ENCODE assay signal across 13 cellular contexts in genomic region chr10:89555688-89556445, GRCh38. TPM values are rescaled to one million over a fixed set of nuclear protein-coding genes. Genes with fewer than 3 reads are reported as not detected.
A peak's percentile ranks its signal among the peaks of the same experiment; 100 is the strongest.
DNase-seq lines count a peak whose midpoint lies in the region; ATAC-seq and TF ChIP-seq lines count a peak whose summit lies in the region.
"Had no signal": no experiment of that assay in that cellular context is flagged by ENCODE, and none has a peak within 500 bp of the region (broad histone marks: within the 10 kb centered on the region; RNA-seq: fewer than 3 reads in every experiment).

No MANE protein-coding gene starts in this region.

- H3K9me3 ChIP-seq in PC-3 (ENCODE audit: low read length) (no peaks in the 10 kb centered on the region), fibroblast of lung (ENCODE audit: control insufficient read depth, insufficient read depth, low read depth, low read length) (no peaks in the 10 kb centered on the region)

- H4K20me1 ChIP-seq in PC-3 (ENCODE audit: low read length) = no peaks in the 10 kb centered on the region
- H4K20me1 ChIP-seq in fibroblast of lung (ENCODE audit: control insufficient read depth, extremely low read depth, insufficient read depth, low read length) = no peaks in the 10 kb centered on the region

- H2AFZ ChIP-seq in PC-3 (ENCODE audit: low read length) (no peak overlapping the region), fibroblast of lung (ENCODE audit: low read length) (no peak overlapping the region)

- no peaks in the 10 kb centered on the region for H3K36me3 ChIP-seq in PC-3 (ENCODE audit: low read depth, low read length)
- H3K36me3 ChIP-seq in fibroblast of lung (ENCODE audit: control insufficient read depth, insufficient read depth, low read length) = no peaks in the 10 kb centered on the region

- H3K4me2 ChIP-seq in PC-3 (ENCODE audit: low read length) (no peak overlapping the region), fibroblast of lung (ENCODE audit: extremely low read depth, insufficient read depth, low read length) (no peak overlapping the region)

- peaks cover 35% of the 10 kb centered on the region for H3K4me1 ChIP-seq in PC-3 (ENCODE audit: insufficient read depth, low read length)
- peaks cover 10% of the 10 kb centered on the region for H3K4me1 ChIP-seq in fibroblast of lung (ENCODE audit: control insufficient read depth, extremely low read depth, insufficient read depth, low read length)

- H3K27me3 ChIP-seq in PC-3 (ENCODE audit: low read length) (no peaks in the 10 kb centered on the region), fibroblast of lung (ENCODE audit: control insufficient read depth, insufficient read depth, low read length) (no peaks in the 10 kb centered on the region)

- no peak for ATAC-seq in PC-3
- ATAC-seq: activated CD8-positive, alpha-beta T cell treated with anti-CD3 and anti-CD28 coated beads, Interleukin-2, amount 10 ng/mL, durations not matched to agents 7 days and 5 days; natural killer cell treated with Interleukin-12 subunit alpha and Interleukin-12 subunit beta and Interleukin-15 and Interleukin-18, amount 100 ng/mL, for 72 hours had no signal

- H3F3A ChIP-seq in PC-3 (ENCODE audit: low read length, unreplicated experiment) = no peaks in the 10 kb centered on the region

- no peaks in the 10 kb centered on the region for H3K36me3 Mint-ChIP-seq in mesothelial cell of epicardium
- H3K36me3 Mint-ChIP-seq: natural killer cell treated with Interleukin-12 subunit alpha and Interleukin-12 subunit beta and Interleukin-15 and Interleukin-18, amount 100 ng/mL, for 72 hours had no signal

- H3K9ac ChIP-seq in PC-3 (ENCODE audit: low read length) = no peak overlapping the region
- H3K9ac ChIP-seq in fibroblast of lung (ENCODE audit: insufficient read depth, low read length) = no peak overlapping the region

- DNase-seq in ELR (ENCODE audit: low read depth) (peak; percentile 51), PC-3 (peak; percentile 27), fibroblast of lung (ENCODE audit: low read depth in 2 of 2) (peak; percentile 40 to 49), myocyte (ENCODE audit: low read depth) (peak; percentile 13), mesothelial cell of epicardium (ENCODE audit: low spot score in 2 of 2, unreplicated experiment in 2 of 2) (no peak), NCI-H1930 (lab: John Stamatoyannopoulos, UW) (no peak), cortex of kidney (lab: John Stamatoyannopoulos, UW) (no peak), pons (ENCODE audit: low spot score) (no peak)
- DNase-seq: activated CD8-positive, alpha-beta T cell treated with anti-CD3 and anti-CD28 coated beads, Interleukin-2, amount 10 ng/mL, durations not matched to agents 7 days and 5 days; activated naive CD4-positive, alpha-beta T cell treated with Interleukin-2 at 50 U/mL for 16 hours; dorsolateral prefrontal cortex; NCI-H1417 treated with DMSO at 0.1 percent for 48 hours had no signal

- CTCF ChIA-PET in PC-3 (lab: Charles Lee) = no interaction called here

- H3K9me2 ChIP-seq in PC-3 (replicated peaks; ENCODE audit: low read length) = no peaks in the 10 kb centered on the region

- POLR2A ChIA-PET in PC-3 (lab: Charles Lee; ENCODE audit: unreplicated experiment) = interaction anchor here (0.9 kb wide), 1 partner anchor 33 kb away, joined by 3 read pairs; no protein-coding TSS in a partner anchor

- H3K9me3 Mint-ChIP-seq in mesothelial cell of epicardium = peaks cover 4% of the 10 kb centered on the region
- H3K9me3 Mint-ChIP-seq: natural killer cell treated with Interleukin-12 subunit alpha and Interleukin-12 subunit beta and Interleukin-15 and Interleukin-18, amount 100 ng/mL, for 72 hours had no signal

- H3K27me3 Mint-ChIP-seq in mesothelial cell of epicardium (ENCODE audit: low read depth) = no peaks in the 10 kb centered on the region

- H3K79me2 ChIP-seq in PC-3 (ENCODE audit: low read length) (no peaks in the 10 kb centered on the region), fibroblast of lung (ENCODE audit: control insufficient read depth, insufficient read depth, low read length) (no peaks in the 10 kb centered on the region)

- intact Hi-C loops in PC-3 (cut with micrococcal nuclease) = loop anchor here (2.0 kb wide), 1 partner anchor 129 kb away; no protein-coding TSS in a partner anchor

- H3K4me3 ChIP-seq in PC-3 (ENCODE audit: low read length) = no peak overlapping the region
- no peak overlapping the region for H3K4me3 ChIP-seq in fibroblast of lung (replicated peaks in 1 of 4; ENCODE audit: control extremely low read depth in 1 of 4, insufficient read depth in 1 of 4, low read depth in 3 of 4, low read length in 4 of 4)
- H3K4me3 ChIP-seq: dorsolateral prefrontal cortex had no signal

- no peak overlapping the region for H3K27ac Mint-ChIP-seq in mesothelial cell of epicardium
- H3K27ac Mint-ChIP-seq: activated CD8-positive, alpha-beta T cell treated with anti-CD3 and anti-CD28 coated beads, Interleukin-2, amount 10 ng/mL, durations not matched to agents 7 days and 5 days; natural killer cell treated with Interleukin-12 subunit alpha and Interleukin-12 subunit beta and Interleukin-15 and Interleukin-18, amount 100 ng/mL, for 72 hours had no signal

- H3K4me1 Mint-ChIP-seq in mesothelial cell of epicardium = no peaks in the 10 kb centered on the region

- H3K27ac ChIP-seq in PC-3 (ENCODE audit: low read length) = no peak overlapping the region
- H3K27ac ChIP-seq in fibroblast of lung (ENCODE audit: insufficient read depth, low read length) = no peak overlapping the region
- H3K27ac ChIP-seq: dorsolateral prefrontal cortex had no signal

- BruUV-seq in PC-3 (replicated peaks; lab: Mats Ljungman, UMichigan) = no TSS peak

- peak; percentile 41; the same call in 1 of the 2 replicates for TF ChIP-seq CTCF in PC-3 (conservative IDR thresholded peaks at IDR 0.05; ENCODE audit: low read depth, low read length)
- TF ChIP-seq CTCF in fibroblast of lung (conservative IDR thresholded peaks at IDR 0.05 in 1 of 2, IDR thresholded peaks at IDR 0.05 in 1 of 2; ENCODE audit: low read depth in 1 of 2, low read length in 2 of 2) = no peak
- no peak for TF ChIP-seq CTCF in mesothelial cell of epicardium (IDR thresholded peaks at IDR 0.05; ENCODE audit: unreplicated experiment)

- H3K4me3 Mint-ChIP-seq in mesothelial cell of epicardium = no peak overlapping the region
- H3K4me3 Mint-ChIP-seq: activated CD8-positive, alpha-beta T cell treated with anti-CD3 and anti-CD28 coated beads, Interleukin-2, amount 10 ng/mL, durations not matched to agents 7 days and 5 days; natural killer cell treated with Interleukin-12 subunit alpha and Interleukin-12 subunit beta and Interleukin-15 and Interleukin-18, amount 100 ng/mL, for 72 hours had no signal

RNA-seq across cellular contexts. Expression of gene SLC16A12, which starts 20.5 kb away (rescaled TPM):
- not detected in 2 replicates for total RNA-seq in PC-3 (2014; rRNA removed)
- under 0.01 TPM in 2 replicates for total RNA-seq in fibroblast of lung
- polyA plus RNA-seq in fibroblast of lung = 0.26 and 0.46 TPM in 2 replicates
- polyA plus RNA-seq in fibroblast of lung (2012) = 0.07 and 0.30 TPM in 2 replicates
- polyA minus RNA-seq in fibroblast of lung (ENCODE audit: low replicate concordance) = 0.56 TPM in 1 of 2 replicates, not detected in the other
- 0.16 and 0.24 TPM in 2 replicates for total RNA-seq in myocyte
- polyA plus RNA-seq in myocyte (2012) = 0.11 TPM
- total RNA-seq in mesothelial cell of epicardium = 3.0 to 3.1 TPM (median 3.1 TPM) in 3 replicates
- total RNA-seq: activated CD8-positive, alpha-beta T cell treated with anti-CD3 and anti-CD28 coated beads, Interleukin-2, amount 10 ng/mL, durations not matched to agents 7 days and 5 days; natural killer cell treated with Interleukin-12 subunit alpha and Interleukin-12 subunit beta and Interleukin-15 and Interleukin-18, amount 100 ng/mL, for 72 hours had no signal

Comparison
In these comparisons a context has a peak if more than half of its experiments do, and no peak if none do; other contexts are left out.
1. DNase-seq: peak in ELR (single experiment), PC-3 (single experiment), fibroblast of lung (2 of 2) and myocyte (single experiment); none in mesothelial cell of epicardium (0 of 2), NCI-H1930 (0 of 2), cortex of kidney (single experiment) and pons (single experiment).